Comparison of ENCODE assay signal across 11 cellular contexts in the genomic region with DNA sequence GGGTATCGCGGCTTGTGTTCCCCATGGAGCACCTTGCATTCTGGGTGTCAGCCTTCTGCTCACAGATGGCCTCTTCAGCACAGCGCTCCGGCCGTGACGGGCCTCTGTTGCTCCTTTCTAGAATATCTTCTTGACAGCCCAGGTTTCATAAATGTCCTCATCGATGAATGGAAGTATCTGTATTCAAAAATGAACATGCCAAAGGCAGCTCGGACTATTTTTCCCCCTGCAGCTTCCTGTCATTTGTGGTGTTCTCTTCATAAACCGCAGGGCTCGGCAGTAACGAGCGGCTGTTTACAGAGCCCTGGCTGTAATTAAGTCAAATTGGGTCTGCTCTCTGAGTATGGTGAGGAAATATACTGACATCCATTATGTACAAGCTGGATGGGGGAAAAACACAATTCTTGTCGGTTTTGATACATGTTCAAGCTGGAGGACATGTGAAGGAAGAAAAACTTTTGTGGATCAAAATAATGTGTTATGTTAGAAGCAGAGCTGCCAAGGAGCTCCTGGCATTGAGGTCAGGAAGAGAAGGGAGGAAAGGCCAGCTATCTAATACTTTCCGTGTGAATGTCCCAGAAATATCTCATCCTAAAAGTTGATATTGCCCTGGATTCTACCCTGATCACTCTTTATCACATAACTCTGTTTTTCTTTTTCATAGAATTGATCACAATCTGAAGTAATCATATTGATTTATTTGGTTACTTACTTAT.
DNase-seq lines count a peak whose midpoint lies in the region; ATAC-seq and FAIRE-seq lines count a peak whose summit lies in the region.
"Had no signal": no experiment of that assay in that cellular context is flagged by ENCODE, and none has a peak within 500 bp of the region (broad histone marks: within the 10 kb centered on the region; RNA-seq: fewer than 3 reads in every experiment).

No MANE protein-coding gene starts in this region.

- peak; percentile 21 for DNase-seq in activated naive CD4-positive, alpha-beta T cell treated with anti-CD3 and anti-CD28 coated beads for 36 hours
- no peak for DNase-seq in activated naive CD4-positive, alpha-beta T cell treated with Interleukin-2 at 50 U/mL for 16 hours
- peak; percentile 86 for DNase-seq in NCI-H748 (lab: John Stamatoyannopoulos, UW; ENCODE audit: unreplicated experiment)
- DNase-seq in cerebellar cortex (ENCODE audit: low spot score), result peak; percentile 31
- DNase-seq in stimulated activated naive CD8-positive, alpha-beta T cell treated with anti-CD3 and anti-CD28 coated beads, Interleukin-15, amount 100 ng/mL, for 72 hours, result peak in 1 of 2 donors; percentile 10
- no peak for DNase-seq in HUDEP-2 (lab: John Stamatoyannopoulos, UW; ENCODE audit: unreplicated experiment in 76 of 76)
- DNase-seq in urothelium cell line (ENCODE audit: low spot score), result no peak
- DNase-seq: heart right ventricle had no signal

- H3K27me3 Mint-ChIP-seq in activated naive CD4-positive, alpha-beta T cell treated with anti-CD3 and anti-CD28 coated beads for 36 hours (ENCODE audit: low read depth), result no peaks in the 10 kb centered on the region
- H3K27me3 Mint-ChIP-seq in stimulated activated naive CD8-positive, alpha-beta T cell treated with anti-CD3 and anti-CD28 coated beads, Interleukin-15, amount 100 ng/mL, for 72 hours, result no peaks in the 10 kb centered on the region

- no peaks in the 10 kb centered on the region for H3K36me3 Mint-ChIP-seq in activated naive CD4-positive, alpha-beta T cell treated with anti-CD3 and anti-CD28 coated beads for 36 hours (ENCODE audit: low read depth)
- H3K36me3 Mint-ChIP-seq: activated naive CD4-positive, alpha-beta T cell treated with anti-CD3 and anti-CD28 coated beads, Interleukin-2, amount 50 U/mL, for 72 hours had no signal

- no peaks in the 10 kb centered on the region for H3K9me3 Mint-ChIP-seq in activated naive CD4-positive, alpha-beta T cell treated with anti-CD3 and anti-CD28 coated beads for 36 hours
- H3K9me3 Mint-ChIP-seq in stimulated activated naive CD8-positive, alpha-beta T cell treated with anti-CD3 and anti-CD28 coated beads, Interleukin-15, amount 100 ng/mL, for 72 hours, result peaks cover 0 to 4% of the 10 kb centered on the region in 2 donors

- peak; percentile 52 for ATAC-seq in stimulated activated naive CD8-positive, alpha-beta T cell treated with anti-CD3 and anti-CD28 coated beads, Interleukin-15, amount 100 ng/mL, for 72 hours
- no peak for ATAC-seq in GM18511 (IDR thresholded peaks at IDR 0.05; ENCODE audit: unreplicated experiment)
- ATAC-seq: activated naive CD4-positive, alpha-beta T cell treated with anti-CD3 and anti-CD28 coated beads, Interleukin-2, amount 50 U/mL, for 72 hours; Panc1 had no signal

- CTCF ChIA-PET in activated naive CD4-positive, alpha-beta T cell treated with anti-CD3 and anti-CD28 coated beads for 36 hours (lab: Charles Lee), result interaction anchor here (1.1 kb wide), 2 partner anchors 34 to 104 kb away, joined by 4 read pairs; no protein-coding TSS in a partner anchor

- FAIRE-seq in urothelium cell line (lab: Jason Lieb, UNC), result no peak

- peaks cover 15% of the 10 kb centered on the region for H3K4me1 Mint-ChIP-seq in activated naive CD4-positive, alpha-beta T cell treated with anti-CD3 and anti-CD28 coated beads for 36 hours (ENCODE audit: low read depth)
- peaks cover 15% of the 10 kb centered on the region for H3K4me1 Mint-ChIP-seq in stimulated activated naive CD8-positive, alpha-beta T cell treated with anti-CD3 and anti-CD28 coated beads, Interleukin-15, amount 100 ng/mL, for 72 hours

- intact Hi-C loops in activated naive CD4-positive, alpha-beta T cell treated with anti-CD3 and anti-CD28 coated beads for 36 hours (cut with micrococcal nuclease), result no loop called here

- peak overlapping the region; percentile 47 for H3K4me3 Mint-ChIP-seq in activated naive CD4-positive, alpha-beta T cell treated with anti-CD3 and anti-CD28 coated beads for 36 hours
- H3K4me3 Mint-ChIP-seq in stimulated activated naive CD8-positive, alpha-beta T cell treated with anti-CD3 and anti-CD28 coated beads, Interleukin-15, amount 100 ng/mL, for 72 hours, result peak overlapping the region; percentile 29 to 53

- H3K27ac Mint-ChIP-seq in activated naive CD4-positive, alpha-beta T cell treated with anti-CD3 and anti-CD28 coated beads for 36 hours, result no peak overlapping the region
- H3K27ac Mint-ChIP-seq in stimulated activated naive CD8-positive, alpha-beta T cell treated with anti-CD3 and anti-CD28 coated beads, Interleukin-15, amount 100 ng/mL, for 72 hours, result no peak overlapping the region

Comparison
In these comparisons a context has a peak if more than half of its experiments do, and no peak if none do; other contexts are left out.
1. DNase-seq: peak in activated naive CD4-positive, alpha-beta T cell treated with anti-CD3 and anti-CD28 coated beads for 36 hours (single experiment), NCI-H748 (single experiment) and cerebellar cortex (single experiment); none in activated naive CD4-positive, alpha-beta T cell treated with Interleukin-2 at 50 U/mL for 16 hours (single experiment), HUDEP-2 (0 of 76) and urothelium cell line (single experiment).